In genomic region chr21:45289655-45290515, GRCh38 we compare ENCODE assay signal across 12 cellular contexts. TPM values are rescaled to one million over a fixed set of nuclear protein-coding genes. Genes with fewer than 3 reads are reported as not detected.
DNase-seq lines count a peak whose midpoint lies in the region; ATAC-seq and TF ChIP-seq lines count a peak whose summit lies in the region.
"Had no signal": no experiment of that assay in that cellular context is flagged by ENCODE, and none has a peak within 500 bp of the region (broad histone marks: within the 10 kb centered on the region; RNA-seq: fewer than 3 reads in every experiment).

No MANE protein-coding gene starts in this region.

- no peak overlapping the region for H3K27ac ChIP-seq in right atrium auricular region
- no peak overlapping the region for H3K27ac ChIP-seq in left ventricle myocardium inferior (replicated peaks)
- H3K27ac ChIP-seq in SJCRH30, result no peak overlapping the region
- H3K27ac ChIP-seq: left lung had no signal

- no peak for ATAC-seq in activated T-cell treated with anti-CD3 and anti-CD28 coated beads, Interleukin-2, amount 50 U/mL, for 4 hours
- ATAC-seq in GM21367 (IDR thresholded peaks at IDR 0.05; ENCODE audit: unreplicated experiment), result no peak
- ATAC-seq: left lung had no signal

- DNase-seq in right atrium auricular region (ENCODE audit: low spot score) (peak; percentile 50), left ventricle myocardium inferior (no peak), islet precursor cell (peak; percentile 47), SJCRH30 (no peak), SKM-1 treated with dmso at 0.1 percent for 144 hours (lab: John Stamatoyannopoulos, UW; ENCODE audit: unreplicated experiment) (no peak), nucleus accumbens (lab: John Stamatoyannopoulos, UW) (no peak)
- no peak for DNase-seq in activated T-cell treated with anti-CD3 and anti-CD28 coated beads, Interleukin-2, amount 50 U/mL, for 4 hours
- DNase-seq: DMS79 treated with DMSO at 0.1 percent for 48 hours; effector memory CD4-positive, alpha-beta T cell; Karpas-422 had no signal

- H3K27me3 ChIP-seq in right atrium auricular region (no peaks in the 10 kb centered on the region), left ventricle myocardium inferior (ENCODE audit: low read depth) (no peaks in the 10 kb centered on the region), SJCRH30 (no peaks in the 10 kb centered on the region)
- H3K27me3 ChIP-seq: left lung had no signal

- H3K4me1 ChIP-seq in right atrium auricular region (peaks cover 3 to 58% of the 10 kb centered on the region in 2 donors), left ventricle myocardium inferior (peaks cover 52% of the 10 kb centered on the region), SJCRH30 (peaks cover 18% of the 10 kb centered on the region)

- H3K36me3 ChIP-seq in right atrium auricular region, result peaks cover 12% of the 10 kb centered on the region
- H3K36me3 ChIP-seq in left ventricle myocardium inferior, result peaks cover 11% of the 10 kb centered on the region
- peaks cover 5% of the 10 kb centered on the region; the same call in 1 of the 2 replicates for H3K36me3 ChIP-seq in SJCRH30

- intact Hi-C loops in left ventricle myocardium inferior (cut with micrococcal nuclease), result loop anchor here (5.0 kb wide), 1 partner anchor 157 kb away; no protein-coding TSS in a partner anchor

- H3K4me3 Mint-ChIP-seq in activated T-cell treated with anti-CD3 and anti-CD28 coated beads, Interleukin-2, amount 50 U/mL, for 4 hours, result peak overlapping the region; percentile 58

- no peaks in the 10 kb centered on the region for H3K9me3 Mint-ChIP-seq in activated T-cell treated with anti-CD3 and anti-CD28 coated beads, Interleukin-2, amount 50 U/mL, for 4 hours

- TF ChIP-seq CTCF in right atrium auricular region (IDR thresholded peaks at IDR 0.05), result no peak
- TF ChIP-seq CTCF in left ventricle myocardium inferior (IDR thresholded peaks at IDR 0.05; ENCODE audit: borderline replicate concordance), result no peak

- peaks cover 3% of the 10 kb centered on the region for H3K27me3 Mint-ChIP-seq in activated T-cell treated with anti-CD3 and anti-CD28 coated beads, Interleukin-2, amount 50 U/mL, for 4 hours (ENCODE audit: low read depth)

- peaks cover 8% of the 10 kb centered on the region for H3K36me3 Mint-ChIP-seq in activated T-cell treated with anti-CD3 and anti-CD28 coated beads, Interleukin-2, amount 50 U/mL, for 4 hours (ENCODE audit: insufficient read depth)

- no peak overlapping the region for H3K4me3 ChIP-seq in right atrium auricular region
- H3K4me3 ChIP-seq in left ventricle myocardium inferior, result no peak overlapping the region
- no peak overlapping the region for H3K4me3 ChIP-seq in SJCRH30

- H3K4me1 Mint-ChIP-seq in activated T-cell treated with anti-CD3 and anti-CD28 coated beads, Interleukin-2, amount 50 U/mL, for 4 hours (ENCODE audit: low read depth), result peaks cover 29% of the 10 kb centered on the region

- H3K9me3 ChIP-seq in right atrium auricular region (no peaks in the 10 kb centered on the region), left ventricle myocardium inferior (replicated peaks) (no peaks in the 10 kb centered on the region), SJCRH30 (replicated peaks) (no peaks in the 10 kb centered on the region)
- H3K9me3 ChIP-seq: left lung had no signal

RNA-seq across cellular contexts. Expression of gene POFUT2, which starts 2.2 kb away (rescaled TPM):
- 10 to 100 TPM in 1 of 2 donors, 1 to 10 TPM in 1; 5.8 to 12.0 TPM for total RNA-seq in right atrium auricular region
- total RNA-seq in left ventricle myocardium inferior, result 20.9 TPM
- total RNA-seq in activated T-cell treated with anti-CD3 and anti-CD28 coated beads, Interleukin-2, amount 50 U/mL, for 4 hours, result 10 to 100 TPM; 14.4 to 17.1 (median 15.1) TPM
- total RNA-seq in SJCRH30 (2014; rRNA removed; shearing (Covaris generic)), result 15.2 and 16.5 TPM in 2 replicates

Comparison
In these comparisons a context has a peak if more than half of its experiments do, and no peak if none do; other contexts are left out.
1. DNase-seq: peak in right atrium auricular region (single experiment) and islet precursor cell (single experiment); none in left ventricle myocardium inferior (single experiment), activated T-cell treated with anti-CD3 and anti-CD28 coated beads, Interleukin-2, amount 50 U/mL, for 4 hours (single experiment), SJCRH30 (0 of 2), SKM-1 treated with dmso at 0.1 percent for 144 hours (single experiment) and nucleus accumbens (0 of 56).